In genomic region chr7:128025380-128025779, GRCh38 we compare ENCODE assay signal across 21 cellular contexts. TPM values are rescaled to one million over a fixed set of nuclear protein-coding genes. Genes with fewer than 3 reads are reported as not detected.
DNase-seq lines count a peak whose midpoint lies in the region; ATAC-seq, FAIRE-seq and TF ChIP-seq lines count a peak whose summit lies in the region.
"Had no signal": no experiment of that assay in that cellular context is flagged by ENCODE, and none has a peak within 500 bp of the region (broad histone marks: within the 10 kb centered on the region; RNA-seq: fewer than 3 reads in every experiment).

No MANE protein-coding gene starts in this region.

- H2BK20ac ChIP-seq in IMR-90 (ENCODE audit: low read depth, low read length) (no peak overlapping the region), H9 (ENCODE audit: low read depth, low read length, poor library complexity, severe bottlenecking) (no peak overlapping the region)

- no peak overlapping the region for H4K8ac ChIP-seq in IMR-90 (ENCODE audit: low read depth in 2 of 2, low read length in 2 of 2)
- H4K8ac ChIP-seq in H9 (replicated peaks; ENCODE audit: insufficient read length, low read depth, low read length), result no peak overlapping the region

- no peak overlapping the region for H3K14ac ChIP-seq in IMR-90 (replicated peaks; ENCODE audit: low read depth, low read length)
- no peak overlapping the region for H3K14ac ChIP-seq in H9 (ENCODE audit: insufficient read depth, low read length)

- peak overlapping the region; percentile 3 for H3K27ac ChIP-seq in AG04450 (ENCODE audit: low read depth, low read length)
- H3K27ac ChIP-seq in IMR-90 (ENCODE audit: insufficient read depth, low read length), result no peak overlapping the region
- no peak overlapping the region for H3K27ac ChIP-seq in K562 (ENCODE audit: extremely low read depth, low read depth, low read length)
- no peak overlapping the region for H3K27ac ChIP-seq in H9 (ENCODE audit: insufficient read length, low read depth, low read length)
- H3K27ac ChIP-seq: cardiac muscle cell, stomach, vagina had no signal

- H4K5ac ChIP-seq in IMR-90 (ENCODE audit: low read depth, low read length) (no peak overlapping the region), H9 (ENCODE audit: insufficient read length, low read depth, low read length) (no peak overlapping the region)

- H2BK120ac ChIP-seq in IMR-90 (ENCODE audit: low read depth, low read length), result no peak overlapping the region
- no peak overlapping the region for H2BK120ac ChIP-seq in H9 (ENCODE audit: low read depth, low read length, poor library complexity, severe bottlenecking)

- H2BK5ac ChIP-seq in IMR-90 (ENCODE audit: low read depth, low read length, poor library complexity, severe bottlenecking) (no peak overlapping the region), H9 (ENCODE audit: insufficient read length, low read length) (no peak overlapping the region)

- no peak overlapping the region for H3T11ph ChIP-seq in H9 (ENCODE audit: low read length)

- H3K9me3 Mint-ChIP-seq in H9, result no peaks in the 10 kb centered on the region; a peak in 2 of 5 replicates
- H3K9me3 Mint-ChIP-seq: activated CD4-positive, alpha-beta T cell treated with anti-CD3 and anti-CD28 coated beads, Interleukin-2, amount 10 ng/mL, durations not matched to agents 7 days and 5 days; effector memory CD8-positive, alpha-beta T cell had no signal

- H2BK15ac ChIP-seq in IMR-90 (ENCODE audit: low read depth, low read length) (no peak overlapping the region), H9 (ENCODE audit: low read depth, low read length) (no peak overlapping the region)

- POLR2A ChIA-PET in AG04450 (lab: Yijun Ruan, JAX), result no interaction called here
- POLR2A ChIA-PET in IMR-90 (lab: Charles Lee; ENCODE audit: unreplicated experiment), result no interaction called here
- POLR2A ChIA-PET in K562 (lab: Yijun Ruan, JAX), result interaction anchor here (0.7 to 1.4 kb wide), 4 partner anchors 10 to 178 kb away, joined by 3 to 5 read pairs (median 3); no protein-coding TSS in a partner anchor

- BruUV-seq in IMR-90 (replicated peaks; lab: Mats Ljungman, UMichigan) (no TSS peak), K562 (replicated peaks; lab: Mats Ljungman, UMichigan) (no TSS peak)

- dilution Hi-C loops in IMR-90 (cut with HindIII; ENCODE audit: low sequenced_read_pairs, unreplicated experiment), result no loop called here

- H3K36me3 Mint-ChIP-seq in H9 (ENCODE audit: insufficient read depth in 1 of 3, low read depth in 3 of 3), result peaks cover 11 to 25% (median 18%) of the 10 kb centered on the region in 3 experiments

- FAIRE-seq in K562 (lab: Jason Lieb, UNC), result no peak

- H3K4me2 ChIP-seq in IMR-90 (ENCODE audit: low read depth, low read length) (no peak overlapping the region), K562 (ENCODE audit: insufficient read depth, low read length) (no peak overlapping the region), H9 (ENCODE audit: insufficient read depth, insufficient read length, low read length) (no peak overlapping the region)

- H3K4ac ChIP-seq in IMR-90 (ENCODE audit: low read depth, low read length) (no peak overlapping the region), H9 (ENCODE audit: low read depth, low read length) (no peak overlapping the region)

- H3K9me1 ChIP-seq in IMR-90 (ENCODE audit: insufficient read depth, low read length) (peaks cover 35% of the 10 kb centered on the region), K562 (ENCODE audit: control insufficient read depth, insufficient read depth, low read length) (peaks cover 7% of the 10 kb centered on the region)

- H3K18ac ChIP-seq in IMR-90 (ENCODE audit: low read depth, low read length) (no peak overlapping the region), H9 (ENCODE audit: insufficient read length, low read depth, low read length) (no peak overlapping the region)

- H3K36me3 ChIP-seq in IMR-90 (ENCODE audit: control insufficient read depth, insufficient read depth, low read length) (peaks cover 9% of the 10 kb centered on the region), K562 (ENCODE audit: control insufficient read depth, insufficient read depth, low read length) (peaks cover 61% of the 10 kb centered on the region)
- H3K36me3 ChIP-seq: cardiac muscle cell, vagina had no signal

- no peak for ATAC-seq in IMR-90 (ENCODE audit: low read depth)
- ATAC-seq in K562, result no peak
- ATAC-seq in GM18498 (IDR thresholded peaks at IDR 0.05; ENCODE audit: unreplicated experiment), result no peak
- ATAC-seq: effector memory CD8-positive, alpha-beta T cell; left ventricle myocardium superior had no signal

- H2AK5ac ChIP-seq in IMR-90 (ENCODE audit: low read depth, low read length), result no peak overlapping the region
- H2AK5ac ChIP-seq in H9 (ENCODE audit: insufficient read length, low read length), result no peak overlapping the region

- no peak overlapping the region for H3K23ac ChIP-seq in IMR-90 (ENCODE audit: low read depth, low read length)
- no peak overlapping the region for H3K23ac ChIP-seq in H9 (ENCODE audit: insufficient read length, low read depth, low read length)

- H3K4me1 ChIP-seq in IMR-90 (ENCODE audit: control insufficient read depth, insufficient read depth, low read length), result peaks cover 16% of the 10 kb centered on the region
- H3K4me1 ChIP-seq in K562 (replicated peaks in 1 of 2; ENCODE audit: control insufficient read depth in 2 of 2, insufficient read depth in 2 of 2, low read length in 2 of 2), result peaks cover 3 to 8% of the 10 kb centered on the region in 2 experiments; a peak in 4 of 5 replicates
- peaks cover 6% of the 10 kb centered on the region; the same call in 1 of the 2 replicates for H3K4me1 ChIP-seq in H9 (ENCODE audit: insufficient read depth, low read length)

- H4K20me1 ChIP-seq in IMR-90 (ENCODE audit: insufficient read depth, low read length) (peaks cover 73% of the 10 kb centered on the region), K562 (replicated peaks; ENCODE audit: control insufficient read depth, insufficient read depth, low read length) (no peaks in the 10 kb centered on the region), H9 (ENCODE audit: control insufficient read depth, insufficient read depth, insufficient read length) (no peaks in the 10 kb centered on the region)

- no peak overlapping the region for H3K9ac ChIP-seq in IMR-90 (ENCODE audit: low read depth, low read length)
- no peak overlapping the region for H3K9ac ChIP-seq in K562 (ENCODE audit: insufficient read depth in 1 of 2, low read depth in 2 of 2, low read length in 2 of 2)
- no peak overlapping the region for H3K9ac ChIP-seq in H9 (ENCODE audit: extremely low read depth, insufficient read length, low read length)

- CTCF ChIA-PET in AG04450 (lab: Charles Lee) (interaction anchor here (1.6 kb wide), 1 partner anchor 317 kb away, joined by 6 read pairs; no protein-coding TSS in a partner anchor), IMR-90 (lab: Yijun Ruan, JAX) (interaction anchor here (1.2 kb wide), 1 partner anchor 10 kb away, joined by 4 read pairs; no protein-coding TSS in a partner anchor), K562 (lab: Yijun Ruan, JAX; ENCODE audit: low intra/inter-chr PET ratio) (no interaction called here)

- H3K27ac Mint-ChIP-seq in H9, result no peak overlapping the region
- H3K27ac Mint-ChIP-seq: activated CD4-positive, alpha-beta T cell treated with anti-CD3 and anti-CD28 coated beads, Interleukin-2, amount 10 ng/mL, durations not matched to agents 7 days and 5 days; activated naive CD8-positive, alpha-beta T cell; effector memory CD8-positive, alpha-beta T cell had no signal

- DNase-seq in AG04450 (ENCODE audit: low read depth, low spot score), result no peak
- peak; percentile 56 for DNase-seq in IMR-90
- no peak for DNase-seq in K562 (ENCODE audit: extremely low read depth in 1 of 4, low spot score in 3 of 4)
- DNase-seq in kidney tubule cell (ENCODE audit: low spot score), result peak; percentile 54
- no peak for DNase-seq in epidermal melanocyte (ENCODE audit: insufficient read length, low spot score)
- no peak for DNase-seq in occipital lobe (lab: John Stamatoyannopoulos, UW)
- DNase-seq in H9, result no peak
- DNase-seq: ACHN; activated CD4-positive, alpha-beta T cell treated with anti-CD3 and anti-CD28 coated beads, Interleukin-2, amount 10 ng/mL, durations not matched to agents 7 days and 5 days; activated T-cell treated with anti-CD3 and anti-CD28 coated beads for 4 hours; effector memory CD8-positive, alpha-beta T cell; left ventricle myocardium superior; NCI-H2029; NCI-H510A treated with DMSO at 0.1 percent for 48 hours; stimulated activated CD4-positive, alpha-beta T cell treated with anti-CD3 and anti-CD28 coated beads, Interleukin-15, amount 100 ng/mL, for 24 hours; stomach had no signal

- no peaks in the 10 kb centered on the region; the same call in 1 of the 2 replicates for H3K9me3 ChIP-seq in AG04450 (ENCODE audit: control insufficient read depth, insufficient read depth, low read length)
- no peaks in the 10 kb centered on the region for H3K9me3 ChIP-seq in IMR-90 (ENCODE audit: control insufficient read depth, insufficient read depth, low read length)
- H3K9me3 ChIP-seq in K562 (replicated peaks; ENCODE audit: control insufficient read depth, insufficient read depth, low read depth, low read length), result peaks cover 12% of the 10 kb centered on the region
- no peaks in the 10 kb centered on the region for H3K9me3 ChIP-seq in H9 (ENCODE audit: control insufficient read depth, low read depth, low read length)
- H3K9me3 ChIP-seq: stomach, vagina had no signal

- peaks cover 49 to 81% of the 10 kb centered on the region in 2 experiments for H3K79me1 ChIP-seq in IMR-90 (ENCODE audit: low read depth in 1 of 2, low read length in 2 of 2)
- no peaks in the 10 kb centered on the region for H3K79me1 ChIP-seq in H9 (ENCODE audit: insufficient read depth, low read depth, low read length, poor library complexity, severe bottlenecking)

- H3K4me3 ChIP-seq in AG04450 (ENCODE audit: low read depth, low read length) (no peak overlapping the region), IMR-90 (ENCODE audit: insufficient read depth, low read depth, low read length) (no peak overlapping the region), K562 (no peak overlapping the region)
- H3K4me3 ChIP-seq: cardiac muscle cell, stomach, vagina had no signal

- in situ Hi-C loops in IMR-90 (cut with MboI; ENCODE audit: low sequenced_read_pairs), result no loop called here
- in situ Hi-C loops in K562 (cut with MboI), result no loop called here

- H3K79me2 ChIP-seq in K562 (ENCODE audit: control insufficient read depth, insufficient read depth, low read length) (peaks cover 4% of the 10 kb centered on the region; the same call in 1 of the 3 replicates), H9 (ENCODE audit: insufficient read depth, low read length) (no peaks in the 10 kb centered on the region; the same call in 1 of the 2 replicates)

- H3K27me3 Mint-ChIP-seq in H9 (ENCODE audit: low read depth), result peaks cover 19% of the 10 kb centered on the region
- H3K27me3 Mint-ChIP-seq: activated naive CD8-positive, alpha-beta T cell had no signal

- peaks cover 37 to 55% of the 10 kb centered on the region in 2 experiments for H3K4me1 Mint-ChIP-seq in H9

- H4K91ac ChIP-seq in IMR-90 (ENCODE audit: insufficient read depth, low read depth, low read length) (no peak overlapping the region), H9 (ENCODE audit: insufficient read length, low read depth, low read length) (no peak overlapping the region)

- H3K27me3 ChIP-seq in AG04450 (ENCODE audit: control insufficient read depth, insufficient read depth, low read length), result no peaks in the 10 kb centered on the region
- H3K27me3 ChIP-seq in IMR-90 (ENCODE audit: control insufficient read depth, insufficient read depth, low read length), result no peaks in the 10 kb centered on the region
- H3K27me3 ChIP-seq in K562 (ENCODE audit: control insufficient read depth in 2 of 2, insufficient read depth in 2 of 2, low read length in 2 of 2), result no peaks in the 10 kb centered on the region
- no peaks in the 10 kb centered on the region for H3K27me3 ChIP-seq in H9 (ENCODE audit: insufficient read depth, low read length)
- H3K27me3 ChIP-seq: cardiac muscle cell, stomach, vagina had no signal

- H3K56ac ChIP-seq in IMR-90 (ENCODE audit: extremely low read depth, insufficient read depth, low read length) (no peak overlapping the region), H9 (ENCODE audit: insufficient read length, low read depth, low read length) (no peak overlapping the region)

- TF ChIP-seq CTCF in AG04450 (IDR thresholded peaks at IDR 0.05; ENCODE audit: low read depth, low read length) (no peak), IMR-90 (conservative IDR thresholded peaks at IDR 0.05; ENCODE audit: low read depth, low read length) (no peak), K562 (IDR thresholded peaks at IDR 0.05 in 2 of 3, conservative IDR thresholded peaks at IDR 0.05 in 1 of 3; ENCODE audit: insufficient read depth in 2 of 3, low read depth in 1 of 3, low read length in 3 of 3) (no peak), H9 (conservative IDR thresholded peaks at IDR 0.05) (no peak)

- TF ChIP-seq POLR2A in IMR-90 (IDR thresholded peaks at IDR 0.05; ENCODE audit: low read depth, low read length) (no peak), K562 (conservative IDR thresholded peaks at IDR 0.05) (no peak)

- H2AFZ ChIP-seq in IMR-90 (replicated peaks; ENCODE audit: low read length, poor library complexity) (no peak overlapping the region), K562 (ENCODE audit: low read depth, low read length) (no peak overlapping the region), H9 (ENCODE audit: low read length) (no peak overlapping the region)

- TF ChIP-seq RAD21 in IMR-90 (IDR thresholded peaks at IDR 0.05; ENCODE audit: low read length) (no peak), K562 (CRISPR knock-in tag; conservative IDR thresholded peaks at IDR 0.05 in 1 of 2, IDR thresholded peaks at IDR 0.05 in 1 of 2) (no peak)

- H3K4me3 Mint-ChIP-seq in H9, result no peak overlapping the region
- H3K4me3 Mint-ChIP-seq: activated CD4-positive, alpha-beta T cell treated with anti-CD3 and anti-CD28 coated beads, Interleukin-2, amount 10 ng/mL, durations not matched to agents 7 days and 5 days; activated naive CD8-positive, alpha-beta T cell; effector memory CD8-positive, alpha-beta T cell had no signal

- no peak overlapping the region for H2BK12ac ChIP-seq in H9 (ENCODE audit: insufficient read length, low read depth, low read length)

- peaks cover 8% of the 10 kb centered on the region for H3K23me2 ChIP-seq in H9 (ENCODE audit: insufficient read length, low read depth, low read length, poor library complexity, severe bottlenecking)

- TF ChIP-seq EP300 in K562 (IDR thresholded peaks at IDR 0.05; ENCODE audit: low read length), result no peak

- WGBS in IMR-90 (ENCODE audit: extremely low coverage in 2 of 2, insufficient read length in 1 of 2), 2 experiments, result 60% methylated on average over 2 of the region's 6 CpGs; no CpG with 5 or more reads in 1 of the 2 experiments
- WGBS in K562 (ENCODE audit: insufficient coverage, low coverage, missing lambda C conversion rate), result 80% methylated on average over 6 of the region's 6 CpGs
- WGBS in H9 (ENCODE audit: extremely low coverage, insufficient read length, low lambda C conversion rate), result no CpG with 5 or more reads among the region's 6 CpGs

- no peak overlapping the region for H2AK9ac ChIP-seq in IMR-90 (replicated peaks; ENCODE audit: low read depth, low read length, poor library complexity)

- intact Hi-C loops in IMR-90 (cut with micrococcal nuclease) (no loop called here), K562 (cut with micrococcal nuclease) (no loop called here)

RNA-seq across cellular contexts. Expression of gene LRRC4, which starts 5.9 kb away (rescaled TPM):
- polyA plus RNA-seq in AG04450 (2011; rRNA removed), result 0.35 and 0.72 TPM in 2 replicates
- polyA minus RNA-seq in AG04450 (2011; rRNA and poly(A)+ RNA removed), result 0.91 and 1.4 TPM in 2 replicates
- total RNA-seq in IMR-90 (2012; rRNA removed), result 0.54 and 0.56 TPM in 2 replicates
- 0.55 and 0.69 TPM in 2 replicates for polyA plus RNA-seq in IMR-90 (2012; rRNA removed)
- polyA plus RNA-seq in IMR-90 (2012; cell fraction: cytosol; rRNA removed), result 0.27 and 0.43 TPM in 2 replicates
- 1.1 and 1.9 TPM in 2 replicates for polyA plus RNA-seq in IMR-90 (2012; cell fraction: nucleus; rRNA removed; ENCODE audit: low replicate concordance)
- total RNA-seq in K562 (2011; cell fraction: chromatin; rRNA removed; ENCODE audit: low replicate concordance), result not detected in 2 replicates
- total RNA-seq in K562 (2011; cell fraction: nucleolus; rRNA removed), result not detected in 2 replicates
- total RNA-seq in K562 (2011; cell fraction: nucleoplasm; rRNA removed), result not detected in 2 replicates
- total RNA-seq in K562 (2014; rRNA removed), result not detected in 2 replicates
- not detected in 2 replicates for total RNA-seq in K562 (2014; rRNA removed; fragmentation: Illumina TruSeq; extraction: Trizol)
- total RNA-seq in K562 (2015; rRNA removed; fragmentation: Illumina TruSeq; extraction: Trizol), result not detected in 2 replicates
- total RNA-seq in K562 (2021), result 0.07 TPM in 1 of 2 replicates, not detected in the other
- polyA plus RNA-seq in K562 (2011; rRNA removed), result not detected in 2 replicates
- polyA plus RNA-seq in K562 (2011; cell fraction: cytosol; rRNA removed), result not detected in 2 replicates
- polyA plus RNA-seq in K562 (2011; cell fraction: nucleus; rRNA removed), result not detected in 2 replicates
- 0.07 and 0.21 TPM in 2 replicates for polyA plus RNA-seq in K562 (2012)
- polyA plus RNA-seq in K562 (2014; fragmentation: Illumina TruSeq; extraction: Trizol), result not detected in 2 replicates
- under 1 TPM in 1 of 2 experiments, not detected in 1; 0.04 TPM for polyA plus RNA-seq in K562 (2014; fragmentation: Nextera tagmentation; extraction: Ambion mirVana)
- polyA plus RNA-seq in K562 (2014; rRNA removed), result 0.11 TPM in 1 of 2 replicates, not detected in the other
- not detected in 2 replicates for polyA minus RNA-seq in K562 (2011; rRNA and poly(A)+ RNA removed)
- polyA minus RNA-seq in K562 (2011; cell fraction: cytosol; rRNA and poly(A)+ RNA removed), result not detected in 2 replicates
- not detected in 2 replicates for polyA minus RNA-seq in K562 (2011; cell fraction: nucleus; rRNA and poly(A)+ RNA removed)
- total RNA-seq in occipital lobe, result 18.4 TPM
- total RNA-seq in H9 (2021), result 10.4 and 14.3 TPM in 2 replicates
- total RNA-seq: activated CD4-positive, alpha-beta T cell treated with anti-CD3 and anti-CD28 coated beads, Interleukin-2, amount 10 ng/mL, durations not matched to agents 7 days and 5 days; SK-MEL-5 had no signal

Comparison
In these comparisons a context has a peak if more than half of its experiments do, and no peak if none do; other contexts are left out.
1. DNase-seq: peak in IMR-90 (single experiment) and kidney tubule cell (single experiment); none in AG04450 (single experiment), K562 (0 of 4), epidermal melanocyte (single experiment), occipital lobe (single experiment) and H9 (single experiment).